8 cellular contexts compared by ENCODE assay signal in the genomic region with DNA sequence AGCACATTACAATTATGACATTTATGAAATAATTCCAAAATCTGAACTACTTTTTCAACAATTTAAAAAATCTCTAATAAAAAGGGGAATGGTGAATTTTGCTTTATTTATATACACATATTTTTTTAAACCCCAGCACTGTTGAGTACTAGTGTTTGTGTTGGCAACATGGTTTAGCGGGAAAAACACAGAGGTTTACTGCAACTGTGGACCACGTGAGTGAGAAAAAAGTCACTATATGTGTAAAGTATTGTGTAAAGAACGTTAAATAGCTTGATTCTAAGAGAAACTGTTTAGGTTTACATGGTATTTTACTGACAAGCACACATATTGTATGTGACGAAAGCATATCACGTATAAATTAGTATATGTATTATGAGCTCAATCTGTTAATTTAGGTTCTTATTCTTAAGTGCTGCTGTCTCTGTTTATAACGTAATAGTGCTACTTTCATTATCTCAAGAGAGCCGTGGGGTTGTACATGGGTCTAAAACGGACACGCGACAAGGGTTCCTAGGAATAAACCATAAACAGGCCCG. TPM values are rescaled to one million over a fixed set of nuclear protein-coding genes. Genes with fewer than 3 reads are reported as not detected.
A peak's percentile ranks its signal among the peaks of the same experiment; 100 is the strongest.
DNase-seq lines count a peak whose midpoint lies in the region; ATAC-seq, FAIRE-seq and TF ChIP-seq lines count a peak whose summit lies in the region.

No MANE protein-coding gene starts in this region.

- H3K4me2 ChIP-seq in HepG2 (ENCODE audit: low read depth, low read length): peak overlapping the region; percentile 78

- 1% methylated on average over 11 of the region's 11 CpGs for WGBS in HepG2 (ENCODE audit: low lambda C conversion rate)
- WGBS in transverse colon (ENCODE audit: low coverage in 1 of 2), 2 donors: 2% methylated on average over 5 to 11 of the region's 11 CpGs

- H3K4me1 ChIP-seq in adipocyte (ENCODE audit: control insufficient read depth, insufficient read depth, low read length) (peaks cover 13% of the 10 kb centered on the region), HepG2 (ENCODE audit: insufficient read depth, low read length) (peaks cover 60% of the 10 kb centered on the region), transverse colon (peaks cover 9 to 20% (median 11%) of the 10 kb centered on the region in 4 donors)

- CTCF ChIA-PET in HepG2 (lab: Yijun Ruan, JAX; ENCODE audit: low intra/inter-chr PET ratio, low total read pairs): no interaction called here

- no peak for TF ChIP-seq RAD21 in HepG2 (CRISPR knock-in tag; IDR thresholded peaks at IDR 0.05)

- H3K79me2 ChIP-seq in HepG2 (ENCODE audit: insufficient read depth, low read length): peaks cover 57% of the 10 kb centered on the region

- no peaks in the 10 kb centered on the region for H3K27me3 ChIP-seq in adipocyte (replicated peaks; ENCODE audit: control insufficient read depth, insufficient read depth, low read length)
- H3K27me3 ChIP-seq in HepG2 (ENCODE audit: control insufficient read depth in 1 of 2, insufficient read depth in 2 of 2, low read length in 2 of 2): no peaks in the 10 kb centered on the region; a peak in 3 of 5 replicates
- no peaks in the 10 kb centered on the region for H3K27me3 ChIP-seq in transverse colon

- no peak for TF ChIP-seq CTCF in AG10803 (conservative IDR thresholded peaks at IDR 0.05; ENCODE audit: low read length)
- TF ChIP-seq CTCF in HepG2 (CRISPR knock-in tag; IDR thresholded peaks at IDR 0.05): no peak
- no peak for TF ChIP-seq CTCF in transverse colon (IDR thresholded peaks at IDR 0.05)

- in situ Hi-C loops in HepG2 (cut with HindIII; ENCODE audit: extremely low pct_ligation_motif_present, low pct_unique_long_range_greater_than_20kb) (loop anchor here (10.0 kb wide), 1 partner anchor 231 kb away; no protein-coding TSS in a partner anchor), transverse colon (cut with MboI; ENCODE audit: low pct_ligation_motif_present in 1 of 4, low pct_unique_long_range_greater_than_20kb in 1 of 4, low sequenced_read_pairs in 3 of 4) (no loop called here)

- peaks cover 5% of the 10 kb centered on the region; the same call in 1 of the 2 replicates for H4K20me1 ChIP-seq in HepG2 (ENCODE audit: insufficient read depth, low read length)

- H3K9me3 ChIP-seq in adipocyte (ENCODE audit: control insufficient read depth, low read length) (no peaks in the 10 kb centered on the region), HepG2 (ENCODE audit: low read length) (no peaks in the 10 kb centered on the region), transverse colon (no peaks in the 10 kb centered on the region)

- H2AFZ ChIP-seq in HepG2 (ENCODE audit: low read length): peak overlapping the region; percentile 95

- DNase-seq in AG10803 (ENCODE audit: low read depth) (no peak), adipocyte (ENCODE audit: low read depth) (no peak), HepG2 (ENCODE audit: low spot score) (peak; percentile 6), transverse colon (no peak), NCI-H226 (no peak)

- H3K9ac ChIP-seq in adipocyte (ENCODE audit: low read length) (peak overlapping the region; percentile 90), HepG2 (ENCODE audit: insufficient read depth, low read depth, low read length) (peak overlapping the region; percentile 94)

- peak overlapping the region; percentile 92 for H3K27ac ChIP-seq in HepG2 (ENCODE audit: extremely low read length, insufficient read depth, low read length)
- peak overlapping the region; percentile 93 to 97 (median 96) for H3K27ac ChIP-seq in transverse colon

- ATAC-seq in HG03571 (IDR thresholded peaks at IDR 0.05; ENCODE audit: unreplicated experiment) (peak; percentile 0), HepG2 (no peak), GM18502 (IDR thresholded peaks at IDR 0.05; ENCODE audit: poor library complexity, unreplicated experiment) (no peak), GM18909 (IDR thresholded peaks at IDR 0.05; ENCODE audit: poor library complexity, unreplicated experiment) (no peak)

- no peak for TF ChIP-seq POLR2A in HepG2 (IDR thresholded peaks at IDR 0.05; ENCODE audit: insufficient read depth in 1 of 2, low read depth in 2 of 2, low read length in 2 of 2)
- no peak for TF ChIP-seq POLR2A in transverse colon (IDR thresholded peaks at IDR 0.05)

- H3K36me3 ChIP-seq in adipocyte (ENCODE audit: control insufficient read depth, insufficient read depth, low read length, severe bottlenecking): no peaks in the 10 kb centered on the region
- peaks cover 1 to 4% of the 10 kb centered on the region in 2 experiments; a peak in 1 of 5 replicates for H3K36me3 ChIP-seq in HepG2 (replicated peaks in 1 of 2; ENCODE audit: control insufficient read depth in 1 of 2, insufficient read depth in 2 of 2, low read length in 2 of 2)
- no peaks in the 10 kb centered on the region for H3K36me3 ChIP-seq in transverse colon

- intact Hi-C loops in HepG2 (cut with micrococcal nuclease; ENCODE audit: unreplicated experiment) (loop anchor here (2.0 kb wide), 1 partner anchor 65 kb away; no protein-coding TSS in a partner anchor), transverse colon (cut with DNase I; ENCODE audit: low total_unique reads) (no loop called here)

- TF ChIP-seq EP300 in HepG2 (IDR thresholded peaks at IDR 0.05; ENCODE audit: low read depth in 2 of 2, low read length in 2 of 2) (no peak), HepG2 (CRISPR knock-in tag; IDR thresholded peaks at IDR 0.05; ENCODE audit: borderline replicate concordance) (no peak), transverse colon (IDR thresholded peaks at IDR 0.05; ENCODE audit: low read depth) (no peak)

- TSS peak; percentile 77 for BruUV-seq in HepG2 (replicated peaks; lab: Mats Ljungman, UMichigan)

- POLR2A ChIA-PET in HepG2 (lab: Yijun Ruan, JAX): interaction anchor here (0.8 to 2.1 kb wide), 13 partner anchors 8 to 283 kb away, joined by 3 to 15 read pairs (median 4); partner anchors contain the start of genes XPO4 and ZDHHC20

- H3K4me3 ChIP-seq in AG10803 (ENCODE audit: low read length) (peak overlapping the region; percentile 90), adipocyte (ENCODE audit: low read length) (peak overlapping the region; percentile 85), HepG2 (replicated peaks in 1 of 3; ENCODE audit: insufficient read depth in 1 of 3, low read depth in 2 of 3, low read length in 3 of 3) (peak overlapping the region; percentile 77 to 99 (median 95)), transverse colon (peak overlapping the region; percentile 47 to 87 (median 62))

- FAIRE-seq in HepG2 (lab: Jason Lieb, UNC): no peak

RNA-seq across cellular contexts. Expression of gene SKA3, which starts 0.6 kb away (rescaled TPM):
- total RNA-seq in HepG2 (2016; rRNA removed; fragmentation: Illumina TruSeq; extraction: Trizol) (10.8 and 15.2 TPM in 2 replicates), transverse colon (1 to 10 TPM in 2 of 4 donors, under 1 TPM in 1, not detected in 1; 1.00 to 1.6 (median 1.6) TPM)
- 32.3 and 33.6 TPM in 2 replicates for total RNA-seq in HepG2 (2016; cell fraction: cytosol; rRNA removed; fragmentation: Illumina TruSeq; extraction: Trizol; ENCODE audit: low read depth)
- total RNA-seq in HepG2 (2016; cell fraction: insoluble cytoplasmic fraction; rRNA removed; fragmentation: Illumina TruSeq; extraction: Trizol): 10.7 and 15.4 TPM in 2 replicates
- total RNA-seq in HepG2 (2016; cell fraction: membrane; rRNA removed; fragmentation: Illumina TruSeq; extraction: Trizol): 15.1 and 15.7 TPM in 2 replicates
- 7.0 and 8.7 TPM in 2 replicates for total RNA-seq in HepG2 (2016; cell fraction: nucleus; rRNA removed; fragmentation: Illumina TruSeq; extraction: Trizol)
- 3.5 and 7.2 TPM in 2 replicates for polyA plus RNA-seq in HepG2 (2011; rRNA removed)
- polyA plus RNA-seq in HepG2 (2011; cell fraction: cytosol; rRNA removed): 3.3 and 3.7 TPM in 2 replicates
- polyA plus RNA-seq in HepG2 (2011; cell fraction: nucleus; rRNA removed): 2.4 and 2.6 TPM in 2 replicates
- 2.8 and 6.8 TPM in 2 replicates for polyA plus RNA-seq in HepG2 (2012)
- 5.2 and 8.0 TPM in 2 replicates for polyA plus RNA-seq in HepG2 (2016; cell fraction: cytosol; fragmentation: Illumina TruSeq; extraction: Trizol; ENCODE audit: low read depth)
- 28.3 and 32.2 TPM in 2 replicates for polyA plus RNA-seq in HepG2 (2016; cell fraction: insoluble cytoplasmic fraction; fragmentation: Illumina TruSeq; extraction: Trizol; ENCODE audit: low read depth)
- polyA plus RNA-seq in HepG2 (2016; cell fraction: membrane; fragmentation: Illumina TruSeq; extraction: Trizol; ENCODE audit: low read depth): 11.8 and 12.9 TPM in 2 replicates
- polyA plus RNA-seq in HepG2 (2016; cell fraction: nucleus; fragmentation: Illumina TruSeq; extraction: Trizol; ENCODE audit: insufficient read depth, low read depth): 20.6 and 22.8 TPM in 2 replicates
- 3.8 and 12.1 TPM in 2 replicates for polyA minus RNA-seq in HepG2 (2011; rRNA and poly(A)+ RNA removed; ENCODE audit: low replicate concordance)
- polyA minus RNA-seq in HepG2 (2011; cell fraction: cytosol; rRNA and poly(A)+ RNA removed): 5.1 and 6.2 TPM in 2 replicates
- 6.5 and 6.8 TPM in 2 replicates for polyA minus RNA-seq in HepG2 (2011; cell fraction: nucleus; rRNA and poly(A)+ RNA removed)

RNA-seq across cellular contexts. Expression of gene MRPL57, which starts 0.7 kb away (rescaled TPM):
- total RNA-seq in HepG2 (2016; rRNA removed; fragmentation: Illumina TruSeq; extraction: Trizol) (35.2 and 36.7 TPM in 2 replicates), transverse colon (10 to 100 TPM; 27.0 to 59.7 (median 39.2) TPM)
- total RNA-seq in HepG2 (2016; cell fraction: cytosol; rRNA removed; fragmentation: Illumina TruSeq; extraction: Trizol; ENCODE audit: low read depth): 24.1 and 31.0 TPM in 2 replicates
- total RNA-seq in HepG2 (2016; cell fraction: insoluble cytoplasmic fraction; rRNA removed; fragmentation: Illumina TruSeq; extraction: Trizol): 34.7 and 38.6 TPM in 2 replicates
- 29.6 and 35.7 TPM in 2 replicates for total RNA-seq in HepG2 (2016; cell fraction: membrane; rRNA removed; fragmentation: Illumina TruSeq; extraction: Trizol)
- total RNA-seq in HepG2 (2016; cell fraction: nucleus; rRNA removed; fragmentation: Illumina TruSeq; extraction: Trizol): 15.9 and 17.6 TPM in 2 replicates
- polyA plus RNA-seq in HepG2 (2011; rRNA removed): 19.5 and 20.7 TPM in 2 replicates
- 14.4 and 14.5 TPM in 2 replicates for polyA plus RNA-seq in HepG2 (2011; cell fraction: cytosol; rRNA removed)
- 8.1 and 8.4 TPM in 2 replicates for polyA plus RNA-seq in HepG2 (2011; cell fraction: nucleus; rRNA removed)
- polyA plus RNA-seq in HepG2 (2012): 15.7 and 17.3 TPM in 2 replicates
- 22.3 and 31.7 TPM in 2 replicates for polyA plus RNA-seq in HepG2 (2016; cell fraction: cytosol; fragmentation: Illumina TruSeq; extraction: Trizol; ENCODE audit: low read depth)
- 37.6 and 39.8 TPM in 2 replicates for polyA plus RNA-seq in HepG2 (2016; cell fraction: insoluble cytoplasmic fraction; fragmentation: Illumina TruSeq; extraction: Trizol; ENCODE audit: low read depth)
- 25.6 and 30.0 TPM in 2 replicates for polyA plus RNA-seq in HepG2 (2016; cell fraction: membrane; fragmentation: Illumina TruSeq; extraction: Trizol; ENCODE audit: low read depth)
- 23.6 and 24.3 TPM in 2 replicates for polyA plus RNA-seq in HepG2 (2016; cell fraction: nucleus; fragmentation: Illumina TruSeq; extraction: Trizol; ENCODE audit: insufficient read depth, low read depth)
- 5.5 and 12.7 TPM in 2 replicates for polyA minus RNA-seq in HepG2 (2011; rRNA and poly(A)+ RNA removed; ENCODE audit: low replicate concordance)
- 5.7 and 9.1 TPM in 2 replicates for polyA minus RNA-seq in HepG2 (2011; cell fraction: cytosol; rRNA and poly(A)+ RNA removed)
- 4.7 and 5.8 TPM in 2 replicates for polyA minus RNA-seq in HepG2 (2011; cell fraction: nucleus; rRNA and poly(A)+ RNA removed)

RNA-seq across cellular contexts. Expression of gene SAP18, which starts 35.8 kb away (rescaled TPM):
- total RNA-seq in HepG2 (2016; rRNA removed; fragmentation: Illumina TruSeq; extraction: Trizol) (173 and 251 TPM in 2 replicates), transverse colon (10 to 100 TPM; 24.1 to 53.5 (median 36.2) TPM)
- 49.2 and 61.1 TPM in 2 replicates for total RNA-seq in HepG2 (2016; cell fraction: cytosol; rRNA removed; fragmentation: Illumina TruSeq; extraction: Trizol; ENCODE audit: low read depth)
- 172 and 283 TPM in 2 replicates for total RNA-seq in HepG2 (2016; cell fraction: insoluble cytoplasmic fraction; rRNA removed; fragmentation: Illumina TruSeq; extraction: Trizol)
- total RNA-seq in HepG2 (2016; cell fraction: membrane; rRNA removed; fragmentation: Illumina TruSeq; extraction: Trizol): 49.8 and 50.3 TPM in 2 replicates
- 53.8 and 59.6 TPM in 2 replicates for total RNA-seq in HepG2 (2016; cell fraction: nucleus; rRNA removed; fragmentation: Illumina TruSeq; extraction: Trizol)
- 51.8 and 70.6 TPM in 2 replicates for polyA plus RNA-seq in HepG2 (2011; rRNA removed)
- 19.5 and 28.1 TPM in 2 replicates for polyA plus RNA-seq in HepG2 (2011; cell fraction: cytosol; rRNA removed)
- 8.5 and 14.1 TPM in 2 replicates for polyA plus RNA-seq in HepG2 (2011; cell fraction: nucleus; rRNA removed)
- polyA plus RNA-seq in HepG2 (2012): 141 and 173 TPM in 2 replicates
- polyA plus RNA-seq in HepG2 (2016; cell fraction: cytosol; fragmentation: Illumina TruSeq; extraction: Trizol; ENCODE audit: low read depth): 63.3 and 66.1 TPM in 2 replicates
- 371 and 383 TPM in 2 replicates for polyA plus RNA-seq in HepG2 (2016; cell fraction: insoluble cytoplasmic fraction; fragmentation: Illumina TruSeq; extraction: Trizol; ENCODE audit: low read depth)
- 53.3 and 57.7 TPM in 2 replicates for polyA plus RNA-seq in HepG2 (2016; cell fraction: membrane; fragmentation: Illumina TruSeq; extraction: Trizol; ENCODE audit: low read depth)
- 143 and 153 TPM in 2 replicates for polyA plus RNA-seq in HepG2 (2016; cell fraction: nucleus; fragmentation: Illumina TruSeq; extraction: Trizol; ENCODE audit: insufficient read depth, low read depth)
- polyA minus RNA-seq in HepG2 (2011; rRNA and poly(A)+ RNA removed; ENCODE audit: low replicate concordance): 3.5 and 5.1 TPM in 2 replicates
- polyA minus RNA-seq in HepG2 (2011; cell fraction: cytosol; rRNA and poly(A)+ RNA removed): 6.9 and 13.9 TPM in 2 replicates
- 35.3 and 41.3 TPM in 2 replicates for polyA minus RNA-seq in HepG2 (2011; cell fraction: nucleus; rRNA and poly(A)+ RNA removed)
